Comparison of ENCODE assay signal across 30 cellular contexts in the genomic region with DNA sequence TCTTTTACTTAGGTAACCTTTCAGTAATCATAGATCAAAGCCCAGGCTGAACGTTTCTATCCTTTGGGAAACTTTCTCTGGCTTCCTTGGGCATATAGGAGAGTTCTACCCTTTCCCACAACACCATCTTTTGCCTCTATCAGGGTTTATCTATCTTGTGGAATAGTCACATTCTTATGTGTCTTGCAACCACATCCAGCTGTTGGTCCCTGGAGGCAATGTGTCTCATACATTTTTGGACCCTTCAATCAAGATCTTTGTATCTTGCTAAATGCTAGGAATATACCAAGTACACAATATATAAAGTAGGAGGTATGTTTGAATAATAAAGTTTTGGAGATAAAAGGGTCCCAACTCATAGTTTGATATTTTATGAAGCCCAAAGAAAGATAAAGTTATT.
"Had no signal": no experiment of that assay in that cellular context is flagged by ENCODE, and none has a peak within 500 bp of the region (broad histone marks: within the 10 kb centered on the region; RNA-seq: fewer than 3 reads in every experiment).

No MANE protein-coding gene starts in this region.

- ATAC-seq: naive thymus-derived CD4-positive, alpha-beta T cell; natural killer cell; right cardiac atrium; right lobe of liver; stimulated activated memory B cell treated with anti-CD40 and anti-IgM and Interleukin-4, amounts not matched to agents 10 μg/mL and 1 μg/mL and 100 μg/mL, for 72 hours; stimulated activated naive CD8-positive, alpha-beta T cell treated with anti-CD3 and anti-CD28 coated beads, Interleukin-15, amount 100 ng/mL, for 72 hours; stimulated activated naive CD8-positive, alpha-beta T cell treated with anti-CD3 and anti-CD28 coated beads, Interleukin-15, Interleukin-2, amounts not matched to agents 100 U/mL and 50 U/mL, for 24 hours had no signal

- H3K79me2 ChIP-seq: parathyroid adenoma had no signal

- H3K4me1 ChIP-seq: sigmoid colon, suprapubic skin, testis, tibial artery, transverse colon had no signal

- H3K27ac ChIP-seq: neural progenitor cell, ovary, parathyroid adenoma, psoas muscle, right lobe of liver, sigmoid colon, skin epidermis, spleen, suprapubic skin, testis, tibial artery, transverse colon, upper lobe of left lung, vagina had no signal

- H3K4me3 ChIP-seq: neural progenitor cell, ovary, psoas muscle, right lobe of liver, sigmoid colon, skin epidermis, smooth muscle cell, spleen, suprapubic skin, testis, tibial artery, transverse colon, upper lobe of left lung, vagina had no signal

- H2AFZ ChIP-seq: neural progenitor cell, parathyroid adenoma had no signal

- H3K27me3 ChIP-seq: neural progenitor cell, ovary, right lobe of liver, sigmoid colon, spleen, suprapubic skin, testis, tibial artery, transverse colon, upper lobe of left lung, vagina had no signal

- H3K9ac ChIP-seq: neural progenitor cell, parathyroid adenoma had no signal

- DNase-seq: naive thymus-derived CD4-positive, alpha-beta T cell; natural killer cell; occipital lobe; ovary; posterior cingulate gyrus; psoas muscle; right cardiac atrium; right lobe of liver; sigmoid colon; spleen; stimulated activated CD4-positive, alpha-beta T cell treated with anti-CD3 and anti-CD28 coated beads, Interleukin-12 subunit alpha, Interleukin-12 subunit beta, amount 100 ng/mL, for 4 hours; stimulated activated CD4-positive, alpha-beta T cell treated with anti-CD3 and anti-CD28 coated beads, Interleukin-1b, Interleukin-23, amount 100 ng/mL, for 48 hours; stimulated activated CD4-positive, alpha-beta T cell treated with anti-CD3 and anti-CD28 coated beads, Interleukin-4, amount 100 ng/mL, for 1 hour; stimulated activated CD4-positive, alpha-beta T cell treated with anti-CD3 and anti-CD28 coated beads, Interleukin-4, amount 100 ng/mL, for 4 hours; stimulated activated CD8-positive, alpha-beta memory T cell treated with anti-CD3 and anti-CD28 coated beads, Interleukin-4, amount 100 ng/mL, for 48 hours; stimulated activated naive CD4-positive, alpha-beta T cell; stimulated activated naive CD8-positive, alpha-beta T cell treated with anti-CD3 and anti-CD28 coated beads, Interleukin-15, amount 100 ng/mL, for 72 hours; stimulated activated naive CD8-positive, alpha-beta T cell treated with anti-CD3 and anti-CD28 coated beads, Interleukin-15, Interleukin-2, amounts not matched to agents 100 U/mL and 50 U/mL, for 24 hours; substantia nigra; testis; tibial artery; transverse colon; upper lobe of left lung had no signal

- H3K36me3 ChIP-seq: neural progenitor cell, ovary, right lobe of liver, sigmoid colon, spleen, suprapubic skin, tibial artery, transverse colon, upper lobe of left lung, vagina had no signal

- H3K9me3 ChIP-seq: ovary, psoas muscle, right lobe of liver, sigmoid colon, spleen, suprapubic skin, testis, tibial artery, transverse colon, upper lobe of left lung, vagina had no signal

- H3K4me2 ChIP-seq: neural progenitor cell, smooth muscle cell had no signal
